In the genomic region with DNA sequence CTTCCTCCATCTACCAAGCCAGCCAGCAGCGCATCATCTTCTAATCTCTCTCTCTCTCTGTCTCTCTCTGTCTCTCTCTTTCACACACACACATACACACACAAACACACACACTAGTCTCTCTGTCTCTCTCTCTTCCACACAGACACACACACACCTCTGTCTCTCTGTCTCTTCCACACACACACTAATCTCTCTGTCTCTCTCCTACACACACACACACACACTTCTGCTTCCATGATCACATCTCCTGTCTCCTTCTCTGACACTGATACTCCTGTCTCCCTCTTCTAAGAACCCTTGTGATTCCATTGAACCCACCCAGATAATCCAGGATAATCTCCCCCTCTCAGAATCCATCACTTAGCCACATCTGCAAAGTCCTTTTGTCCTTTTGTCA, we compare ENCODE assay signal across 1 cellular context.
TF ChIP-seq lines count a peak whose summit lies in the region.

No MANE protein-coding gene starts in this region.

TF ChIP-seq in H1, 55 proteins besides CTCF, POLR2A, EP300 and RAD21:
- no peak for TF ChIP-seq CREB1 (IDR thresholded peaks at IDR 0.05)
- no peak for TF ChIP-seq TAF1 (IDR thresholded peaks at IDR 0.05; ENCODE audit: low read depth, low read length)
- no peak for TF ChIP-seq HDAC6 (IDR thresholded peaks at IDR 0.05; ENCODE audit: low read depth, low read length)
- no peak for TF ChIP-seq ATF3 (IDR thresholded peaks at IDR 0.05; ENCODE audit: insufficient read depth, low read depth, low read length)
- TF ChIP-seq RBBP5 (IDR thresholded peaks at IDR 0.05; ENCODE audit: borderline replicate concordance, low read depth, low read length) = no peak
- no peak for TF ChIP-seq KDM1A (IDR thresholded peaks at IDR 0.05; ENCODE audit: borderline replicate concordance, low read length)
- TF ChIP-seq SIN3A (conservative IDR thresholded peaks at IDR 0.05 in 1 of 2, IDR thresholded peaks at IDR 0.05 in 1 of 2; ENCODE audit: low read depth in 1 of 2, low read length in 2 of 2) = no peak
- no peak for TF ChIP-seq RXRA (IDR thresholded peaks at IDR 0.05; ENCODE audit: insufficient read depth, low read depth, low read length)
- TF ChIP-seq JUND (IDR thresholded peaks at IDR 0.05; ENCODE audit: low read length) = no peak
- TF ChIP-seq GABPA (IDR thresholded peaks at IDR 0.05; ENCODE audit: borderline replicate concordance, insufficient read depth, low read length) = no peak
- no peak for TF ChIP-seq KDM5A (IDR thresholded peaks at IDR 0.05; ENCODE audit: low read length)
- TF ChIP-seq TEAD4 (IDR thresholded peaks at IDR 0.05; ENCODE audit: low read depth, low read length) = no peak
- no peak for TF ChIP-seq SP1 (IDR thresholded peaks at IDR 0.05; ENCODE audit: low read depth, low read length)
- TF ChIP-seq BRCA1 (IDR thresholded peaks at IDR 0.05; ENCODE audit: low read depth, low read length) = no peak
- TF ChIP-seq JUN (IDR thresholded peaks at IDR 0.05; ENCODE audit: low read depth, low read length) = no peak
- no peak for TF ChIP-seq TBP (IDR thresholded peaks at IDR 0.05; ENCODE audit: low read depth, low read length)
- no peak for TF ChIP-seq GTF2F1 (IDR thresholded peaks at IDR 0.05; ENCODE audit: borderline replicate concordance, low read depth, low read length)
- no peak for TF ChIP-seq SUZ12 (IDR thresholded peaks at IDR 0.05; ENCODE audit: low read length)
- no peak for TF ChIP-seq RFX5 (IDR thresholded peaks at IDR 0.05; ENCODE audit: borderline replicate concordance, low read depth, low read length)
